ENCODE assay signal across 2 cellular contexts in the genomic region with DNA sequence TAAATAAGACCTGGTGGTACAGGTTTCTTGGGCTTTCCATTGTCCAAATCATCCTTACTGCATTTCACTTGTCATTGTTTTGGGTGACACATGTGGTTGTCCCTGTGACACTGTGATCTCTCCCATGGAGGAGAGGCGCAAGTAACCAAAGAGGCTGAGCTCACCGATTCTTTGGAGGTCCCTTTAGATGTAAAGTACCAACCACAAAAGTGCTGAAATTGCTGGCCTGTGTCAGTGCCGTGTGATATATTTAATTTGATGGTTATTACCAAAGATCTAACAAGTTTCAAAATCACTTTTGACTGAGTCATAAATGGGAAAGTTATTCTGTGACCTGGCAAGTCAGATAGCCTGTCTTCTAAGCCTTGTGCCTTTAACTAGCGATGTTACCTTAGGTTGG.
TF ChIP-seq lines count a peak whose summit lies in the region.

No MANE protein-coding gene starts in this region.

TF ChIP-seq in GM23338, 12 proteins besides CTCF, POLR2A, EP300 and RAD21:
- TF ChIP-seq CREB1 (CRISPR knock-in tag; IDR thresholded peaks at IDR 0.05; ENCODE audit: low read depth) (no peak), EZH2phosphoT487 (IDR thresholded peaks at IDR 0.05; ENCODE audit: unreplicated experiment) (peak; percentile 15)

TF ChIP-seq in GM12878, 131 proteins besides CTCF, POLR2A, EP300 and RAD21:
- TF ChIP-seq ZNF24 (IDR thresholded peaks at IDR 0.05) (no peak), SUPT20H (IDR thresholded peaks at IDR 0.05; ENCODE audit: borderline replicate concordance, control insufficient read depth, low read depth, low read length) (no peak), JUND (IDR thresholded peaks at IDR 0.05; ENCODE audit: low read depth, low read length) (no peak), MYC (IDR thresholded peaks at IDR 0.05; ENCODE audit: insufficient read depth, insufficient read length, insufficient replicate concordance, low read length, severe bottlenecking) (no peak), TAF1 (IDR thresholded peaks at IDR 0.05; ENCODE audit: borderline replicate concordance, low read depth, low read length) (no peak), JUNB (IDR thresholded peaks at IDR 0.05) (peak; percentile 79), SP1 (IDR thresholded peaks at IDR 0.05; ENCODE audit: low read depth, low read length) (no peak), SMC3 (IDR thresholded peaks at IDR 0.05; ENCODE audit: borderline replicate concordance, low read length) (no peak), IKZF2 (IDR thresholded peaks at IDR 0.05) (no peak), ZNF207 (IDR thresholded peaks at IDR 0.05; ENCODE audit: borderline replicate concordance) (no peak), ETV6 (conservative IDR thresholded peaks at IDR 0.05 in 1 of 2, IDR thresholded peaks at IDR 0.05 in 1 of 2; ENCODE audit: borderline replicate concordance in 1 of 2, low read depth in 1 of 2) (peak in 1 of 2 experiments; percentile 13; a peak in 1 of 4 replicates), BCL11A (IDR thresholded peaks at IDR 0.05; ENCODE audit: low read depth, low read length) (peak; percentile 77), NFIC (IDR thresholded peaks at IDR 0.05; ENCODE audit: low read depth, low read length) (peak; percentile 73; the same call in 1 of the 2 replicates), GABPA (IDR thresholded peaks at IDR 0.05; ENCODE audit: low read depth) (no peak), RUNX3 (IDR thresholded peaks at IDR 0.05; ENCODE audit: low read length) (peak; percentile 91), SPI1 (IDR thresholded peaks at IDR 0.05; ENCODE audit: borderline replicate concordance, insufficient read depth, low read depth, low read length) (no peak), RAD51 (IDR thresholded peaks at IDR 0.05) (no peak), ZNF384 (IDR thresholded peaks at IDR 0.05; ENCODE audit: borderline replicate concordance, low read depth, low read length) (no peak), EZH2 (IDR thresholded peaks at IDR 0.05; ENCODE audit: borderline replicate concordance, control insufficient read depth, low read depth, low read length) (no peak), CREM (IDR thresholded peaks at IDR 0.05; ENCODE audit: low read depth) (peak; percentile 70; the same call in 1 of the 2 replicates), IRF4 (IDR thresholded peaks at IDR 0.05; ENCODE audit: low read depth, low read length) (peak; percentile 20; the same call in 1 of the 2 replicates), PAX5 (IDR thresholded peaks at IDR 0.05; ENCODE audit: borderline replicate concordance, low read depth, low read length) (no peak), MTA2 (IDR thresholded peaks at IDR 0.05; ENCODE audit: low read depth) (peak; percentile 59), RB1 (IDR thresholded peaks at IDR 0.05; ENCODE audit: borderline replicate concordance) (no peak), NFXL1 (IDR thresholded peaks at IDR 0.05; ENCODE audit: borderline replicate concordance) (no peak), DPF2 (IDR thresholded peaks at IDR 0.05) (peak; percentile 34; the same call in 1 of the 2 replicates), TCF7 (IDR thresholded peaks at IDR 0.05; ENCODE audit: borderline replicate concordance) (0 out of 2 replicates have a peak, but pooled peaks have one; percentile 56)
- TF ChIP-seq, protein P1, sequence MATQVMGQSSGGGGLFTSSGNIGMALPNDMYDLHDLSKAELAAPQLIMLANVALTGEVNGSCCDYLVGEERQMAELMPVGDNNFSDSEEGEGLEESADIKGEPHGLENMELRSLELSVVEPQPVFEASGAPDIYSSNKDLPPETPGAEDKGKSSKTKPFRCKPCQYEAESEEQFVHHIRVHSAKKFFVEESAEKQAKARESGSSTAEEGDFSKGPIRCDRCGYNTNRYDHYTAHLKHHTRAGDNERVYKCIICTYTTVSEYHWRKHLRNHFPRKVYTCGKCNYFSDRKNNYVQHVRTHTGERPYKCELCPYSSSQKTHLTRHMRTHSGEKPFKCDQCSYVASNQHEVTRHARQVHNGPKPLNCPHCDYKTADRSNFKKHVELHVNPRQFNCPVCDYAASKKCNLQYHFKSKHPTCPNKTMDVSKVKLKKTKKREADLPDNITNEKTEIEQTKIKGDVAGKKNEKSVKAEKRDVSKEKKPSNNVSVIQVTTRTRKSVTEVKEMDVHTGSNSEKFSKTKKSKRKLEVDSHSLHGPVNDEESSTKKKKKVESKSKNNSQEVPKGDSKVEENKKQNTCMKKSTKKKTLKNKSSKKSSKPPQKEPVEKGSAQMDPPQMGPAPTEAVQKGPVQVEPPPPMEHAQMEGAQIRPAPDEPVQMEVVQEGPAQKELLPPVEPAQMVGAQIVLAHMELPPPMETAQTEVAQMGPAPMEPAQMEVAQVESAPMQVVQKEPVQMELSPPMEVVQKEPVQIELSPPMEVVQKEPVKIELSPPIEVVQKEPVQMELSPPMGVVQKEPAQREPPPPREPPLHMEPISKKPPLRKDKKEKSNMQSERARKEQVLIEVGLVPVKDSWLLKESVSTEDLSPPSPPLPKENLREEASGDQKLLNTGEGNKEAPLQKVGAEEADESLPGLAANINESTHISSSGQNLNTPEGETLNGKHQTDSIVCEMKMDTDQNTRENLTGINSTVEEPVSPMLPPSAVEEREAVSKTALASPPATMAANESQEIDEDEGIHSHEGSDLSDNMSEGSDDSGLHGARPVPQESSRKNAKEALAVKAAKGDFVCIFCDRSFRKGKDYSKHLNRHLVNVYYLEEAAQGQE (IDR thresholded peaks at IDR 0.05; ENCODE audit: low read depth, low read length): no peak
- TF ChIP-seq, protein P2, sequence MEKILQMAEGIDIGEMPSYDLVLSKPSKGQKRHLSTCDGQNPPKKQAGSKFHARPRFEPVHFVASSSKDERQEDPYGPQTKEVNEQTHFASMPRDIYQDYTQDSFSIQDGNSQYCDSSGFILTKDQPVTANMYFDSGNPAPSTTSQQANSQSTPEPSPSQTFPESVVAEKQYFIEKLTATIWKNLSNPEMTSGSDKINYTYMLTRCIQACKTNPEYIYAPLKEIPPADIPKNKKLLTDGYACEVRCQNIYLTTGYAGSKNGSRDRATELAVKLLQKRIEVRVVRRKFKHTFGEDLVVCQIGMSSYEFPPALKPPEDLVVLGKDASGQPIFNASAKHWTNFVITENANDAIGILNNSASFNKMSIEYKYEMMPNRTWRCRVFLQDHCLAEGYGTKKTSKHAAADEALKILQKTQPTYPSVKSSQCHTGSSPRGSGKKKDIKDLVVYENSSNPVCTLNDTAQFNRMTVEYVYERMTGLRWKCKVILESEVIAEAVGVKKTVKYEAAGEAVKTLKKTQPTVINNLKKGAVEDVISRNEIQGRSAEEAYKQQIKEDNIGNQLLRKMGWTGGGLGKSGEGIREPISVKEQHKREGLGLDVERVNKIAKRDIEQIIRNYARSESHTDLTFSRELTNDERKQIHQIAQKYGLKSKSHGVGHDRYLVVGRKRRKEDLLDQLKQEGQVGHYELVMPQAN (conservative IDR thresholded peaks at IDR 0.05): no peak
- TF ChIP-seq, protein P3, sequence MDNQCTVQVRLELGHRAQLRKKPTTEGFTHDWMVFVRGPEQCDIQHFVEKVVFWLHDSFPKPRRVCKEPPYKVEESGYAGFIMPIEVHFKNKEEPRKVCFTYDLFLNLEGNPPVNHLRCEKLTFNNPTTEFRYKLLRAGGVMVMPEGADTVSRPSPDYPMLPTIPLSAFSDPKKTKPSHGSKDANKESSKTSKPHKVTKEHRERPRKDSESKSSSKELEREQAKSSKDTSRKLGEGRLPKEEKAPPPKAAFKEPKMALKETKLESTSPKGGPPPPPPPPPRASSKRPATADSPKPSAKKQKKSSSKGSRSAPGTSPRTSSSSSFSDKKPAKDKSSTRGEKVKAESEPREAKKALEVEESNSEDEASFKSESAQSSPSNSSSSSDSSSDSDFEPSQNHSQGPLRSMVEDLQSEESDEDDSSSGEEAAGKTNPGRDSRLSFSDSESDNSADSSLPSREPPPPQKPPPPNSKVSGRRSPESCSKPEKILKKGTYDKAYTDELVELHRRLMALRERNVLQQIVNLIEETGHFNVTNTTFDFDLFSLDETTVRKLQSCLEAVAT (IDR thresholded peaks at IDR 0.05): no peak
- TF ChIP-seq, protein P4, sequence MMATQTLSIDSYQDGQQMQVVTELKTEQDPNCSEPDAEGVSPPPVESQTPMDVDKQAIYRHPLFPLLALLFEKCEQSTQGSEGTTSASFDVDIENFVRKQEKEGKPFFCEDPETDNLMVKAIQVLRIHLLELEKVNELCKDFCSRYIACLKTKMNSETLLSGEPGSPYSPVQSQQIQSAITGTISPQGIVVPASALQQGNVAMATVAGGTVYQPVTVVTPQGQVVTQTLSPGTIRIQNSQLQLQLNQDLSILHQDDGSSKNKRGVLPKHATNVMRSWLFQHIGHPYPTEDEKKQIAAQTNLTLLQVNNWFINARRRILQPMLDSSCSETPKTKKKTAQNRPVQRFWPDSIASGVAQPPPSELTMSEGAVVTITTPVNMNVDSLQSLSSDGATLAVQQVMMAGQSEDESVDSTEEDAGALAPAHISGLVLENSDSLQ (IDR thresholded peaks at IDR 0.05): no peak
- TF ChIP-seq, protein P5, sequence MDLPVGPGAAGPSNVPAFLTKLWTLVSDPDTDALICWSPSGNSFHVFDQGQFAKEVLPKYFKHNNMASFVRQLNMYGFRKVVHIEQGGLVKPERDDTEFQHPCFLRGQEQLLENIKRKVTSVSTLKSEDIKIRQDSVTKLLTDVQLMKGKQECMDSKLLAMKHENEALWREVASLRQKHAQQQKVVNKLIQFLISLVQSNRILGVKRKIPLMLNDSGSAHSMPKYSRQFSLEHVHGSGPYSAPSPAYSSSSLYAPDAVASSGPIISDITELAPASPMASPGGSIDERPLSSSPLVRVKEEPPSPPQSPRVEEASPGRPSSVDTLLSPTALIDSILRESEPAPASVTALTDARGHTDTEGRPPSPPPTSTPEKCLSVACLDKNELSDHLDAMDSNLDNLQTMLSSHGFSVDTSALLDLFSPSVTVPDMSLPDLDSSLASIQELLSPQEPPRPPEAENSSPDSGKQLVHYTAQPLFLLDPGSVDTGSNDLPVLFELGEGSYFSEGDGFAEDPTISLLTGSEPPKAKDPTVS (IDR thresholded peaks at IDR 0.05; ENCODE audit: low read depth, low read length): no peak
- TF ChIP-seq, protein P6, sequence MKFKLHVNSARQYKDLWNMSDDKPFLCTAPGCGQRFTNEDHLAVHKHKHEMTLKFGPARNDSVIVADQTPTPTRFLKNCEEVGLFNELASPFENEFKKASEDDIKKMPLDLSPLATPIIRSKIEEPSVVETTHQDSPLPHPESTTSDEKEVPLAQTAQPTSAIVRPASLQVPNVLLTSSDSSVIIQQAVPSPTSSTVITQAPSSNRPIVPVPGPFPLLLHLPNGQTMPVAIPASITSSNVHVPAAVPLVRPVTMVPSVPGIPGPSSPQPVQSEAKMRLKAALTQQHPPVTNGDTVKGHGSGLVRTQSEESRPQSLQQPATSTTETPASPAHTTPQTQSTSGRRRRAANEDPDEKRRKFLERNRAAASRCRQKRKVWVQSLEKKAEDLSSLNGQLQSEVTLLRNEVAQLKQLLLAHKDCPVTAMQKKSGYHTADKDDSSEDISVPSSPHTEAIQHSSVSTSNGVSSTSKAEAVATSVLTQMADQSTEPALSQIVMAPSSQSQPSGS (IDR thresholded peaks at IDR 0.05; ENCODE audit: low read length): peak; percentile 61; the same call in 1 of the 2 replicates
- TF ChIP-seq, protein P7, sequence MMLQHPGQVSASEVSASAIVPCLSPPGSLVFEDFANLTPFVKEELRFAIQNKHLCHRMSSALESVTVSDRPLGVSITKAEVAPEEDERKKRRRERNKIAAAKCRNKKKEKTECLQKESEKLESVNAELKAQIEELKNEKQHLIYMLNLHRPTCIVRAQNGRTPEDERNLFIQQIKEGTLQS (IDR thresholded peaks at IDR 0.05; ENCODE audit: borderline replicate concordance, extremely low read depth, low read depth, low read length): no peak
